In genomic region chr19:41327499-41328156, GRCh38 we compare ENCODE assay signal across 7 cellular contexts. TPM values are rescaled to one million over a fixed set of nuclear protein-coding genes. Genes with fewer than 3 reads are reported as not detected.
DNase-seq lines count a peak whose midpoint lies in the region; ATAC-seq lines count a peak whose summit lies in the region.

No MANE protein-coding gene starts in this region.

- intact Hi-C loops in left ventricle myocardium superior (cut with micrococcal nuclease) = no loop called here

- H3K9me3 ChIP-seq in skeletal muscle tissue (ENCODE audit: control insufficient read depth in 3 of 3, low read length in 3 of 3) = no peaks in the 10 kb centered on the region

- peak overlapping the region; percentile 37 to 74 (median 65) for H3K9ac ChIP-seq in skeletal muscle tissue (ENCODE audit: low read depth in 1 of 3, low read length in 3 of 3)

- H3K4me3 ChIP-seq in skeletal muscle tissue (ENCODE audit: low read length in 3 of 3) = peak overlapping the region; percentile 49 to 63 (median 52)

- H3K36me3 ChIP-seq in skeletal muscle tissue (ENCODE audit: control insufficient read depth in 3 of 3, insufficient read depth in 3 of 3, low read length in 3 of 3) = peaks cover 6 to 15% (median 8%) of the 10 kb centered on the region in 3 donors

- DNase-seq in RPMI8226 (peak; percentile 95), left ventricle myocardium superior (peak; percentile 83), ACHN (no peak)
- peak; percentile 38 to 67 (median 48) for DNase-seq in activated naive CD4-positive, alpha-beta T cell (lab: John Stamatoyannopoulos, UW)

- peak overlapping the region; percentile 63 for H3K27ac ChIP-seq in skeletal muscle tissue (ENCODE audit: low read depth, low read length)

- ATAC-seq in GM18868 (IDR thresholded peaks at IDR 0.05; ENCODE audit: unreplicated experiment) (peak; percentile 45), HG02938 (IDR thresholded peaks at IDR 0.05; ENCODE audit: unreplicated experiment) (peak; percentile 40), left ventricle myocardium superior (peak; percentile 35)

- in situ Hi-C loops in ACHN (cut with HindIII; ENCODE audit: low pct_ligation_motif_present, low pct_unique_long_range_greater_than_20kb, low sequenced_read_pairs) = no loop called here

- no peaks in the 10 kb centered on the region for H3K27me3 ChIP-seq in skeletal muscle tissue (ENCODE audit: control insufficient read depth in 3 of 3, insufficient read depth in 3 of 3, low read length in 3 of 3)

- H3K4me1 ChIP-seq in skeletal muscle tissue (ENCODE audit: control insufficient read depth in 3 of 3, insufficient read depth in 3 of 3, low read length in 3 of 3) = peaks cover 57 to 65% (median 65%) of the 10 kb centered on the region in 3 donors

RNA-seq across cellular contexts. Expression of gene CCDC97, which starts 17.7 kb away (rescaled TPM):
- total RNA-seq in left ventricle myocardium superior (15.9 TPM), skeletal muscle tissue (8.9 TPM)

RNA-seq across cellular contexts. Expression of gene TGFB1, which starts 26.1 kb away (rescaled TPM):
- total RNA-seq in left ventricle myocardium superior = 13.2 TPM
- 3.1 TPM for total RNA-seq in skeletal muscle tissue

RNA-seq across cellular contexts. Expression of gene B9D2, which starts 36.3 kb away (rescaled TPM):
- total RNA-seq in left ventricle myocardium superior = 3.7 TPM
- 2.1 TPM for total RNA-seq in skeletal muscle tissue

RNA-seq across cellular contexts. Expression of gene TMEM91, which starts 48.7 kb away (rescaled TPM):
- total RNA-seq in left ventricle myocardium superior (3.6 TPM), skeletal muscle tissue (2.1 TPM)
